1 cellular context compared by ENCODE assay signal in the genomic region with DNA sequence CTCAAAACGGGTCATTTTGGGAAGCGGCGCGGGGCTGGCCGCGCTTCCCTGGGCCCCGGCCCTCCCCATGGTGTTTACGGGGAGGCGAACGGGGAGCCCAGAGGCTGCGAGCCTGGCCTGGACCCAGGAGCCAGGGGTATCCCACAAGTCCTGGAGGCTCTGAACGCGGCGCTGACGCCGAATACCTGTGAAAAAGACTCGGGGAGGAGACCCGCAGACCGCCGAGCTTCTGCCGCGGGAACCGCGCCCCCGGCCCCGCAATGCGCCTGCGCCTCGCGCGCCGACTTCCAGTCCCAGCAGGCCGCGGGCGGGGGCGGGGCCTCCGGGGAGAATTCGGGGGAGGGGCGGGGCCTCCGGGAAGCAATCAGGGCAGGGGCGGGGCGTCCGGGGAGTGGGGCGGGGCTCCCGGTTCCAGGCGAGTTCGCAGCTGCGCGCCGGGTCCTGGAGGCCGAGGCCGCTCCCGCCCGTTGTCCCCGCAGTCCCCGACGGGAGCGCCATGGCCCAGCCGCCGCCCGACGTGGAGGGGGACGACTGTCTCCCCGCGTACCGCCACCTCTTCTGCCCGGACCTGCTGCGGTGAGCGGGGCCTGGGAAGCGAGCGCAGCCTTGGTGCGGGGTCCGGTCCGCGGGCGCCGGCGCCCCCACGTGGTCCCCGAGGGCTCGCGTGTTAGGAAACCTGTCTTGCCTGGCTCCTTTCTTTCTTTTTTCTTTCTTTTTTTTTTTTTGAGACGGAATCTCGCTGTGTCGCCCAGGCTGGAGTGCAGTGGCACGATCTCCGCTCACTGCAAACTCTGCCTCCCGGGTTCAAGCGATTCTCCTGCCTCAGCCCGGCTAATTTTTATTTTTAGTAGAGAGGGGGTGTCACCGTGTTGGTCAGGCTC.
A peak's percentile ranks its signal among the peaks of the same experiment; 100 is the strongest.
TF ChIP-seq lines count a peak whose summit lies in the region.

TSS of gene DECR2 (plus strand) at position 418 of the 881 bp plus-strand sequence. CDS start at position 497, 79 bp downstream.

TF ChIP-seq in K562, 482 proteins besides CTCF, POLR2A, EP300 and RAD21 (continued from another document and continues in another):
- TF ChIP-seq ZNF232 (CRISPR knock-in tag; IDR thresholded peaks at IDR 0.05) (no peak), SAP30 (IDR thresholded peaks at IDR 0.05; ENCODE audit: borderline replicate concordance, insufficient read depth, low read depth, low read length, poor library complexity, severe bottlenecking) (peak; percentile 10), RFX5 (IDR thresholded peaks at IDR 0.05; ENCODE audit: low read depth, low read length) (no peak), DPF2 (IDR thresholded peaks at IDR 0.05) (peak; percentile 54), DMBX1 (CRISPR knock-in tag; IDR thresholded peaks at IDR 0.05; ENCODE audit: borderline replicate concordance) (0 out of 2 replicates have a peak, but pooled peaks have one; percentile 24), ZEB2 (IDR thresholded peaks at IDR 0.05) (peak; percentile 28; the same call in 1 of the 2 replicates), MTF1 (CRISPR knock-in tag; IDR thresholded peaks at IDR 0.05; ENCODE audit: borderline replicate concordance) (no peak), NCOA1 (IDR thresholded peaks at IDR 0.05; ENCODE audit: low read depth) (peak; percentile 28; the same call in 1 of the 2 replicates), XRCC5 (IDR thresholded peaks at IDR 0.05; ENCODE audit: low read depth, low read length) (peak; percentile 58; the same call in 1 of the 2 replicates), PHF8 (IDR thresholded peaks at IDR 0.05; ENCODE audit: borderline replicate concordance, low read length) (peak; percentile 84; the same call in 1 of the 2 replicates), SLC30A9 (CRISPR knock-in tag; IDR thresholded peaks at IDR 0.05) (no peak), ZNF655 (CRISPR knock-in tag; IDR thresholded peaks at IDR 0.05) (no peak), E2F3 (CRISPR knock-in tag; IDR thresholded peaks at IDR 0.05) (0 out of 2 replicates have a peak, but pooled peaks have one; percentile 24), SNRNP70 (optimal IDR thresholded peaks at IDR 0.05; ENCODE audit: low read depth, low read length) (no peak), ZNF217 (CRISPR knock-in tag; IDR thresholded peaks at IDR 0.05) (no peak), ZHX1 (conservative IDR thresholded peaks at IDR 0.05; ENCODE audit: low read length) (no peak), RBM17 (IDR thresholded peaks at IDR 0.05; ENCODE audit: borderline replicate concordance, low read depth, low read length) (no peak), NFIX (CRISPR knock-in tag; IDR thresholded peaks at IDR 0.05; ENCODE audit: low read depth) (no peak), HSF4 (CRISPR knock-in tag; IDR thresholded peaks at IDR 0.05; ENCODE audit: borderline replicate concordance) (no peak), ZNF668 (CRISPR knock-in tag; IDR thresholded peaks at IDR 0.05) (no peak), HNRNPLL (IDR thresholded peaks at IDR 0.05; ENCODE audit: low read depth, low read length, poor library complexity, severe bottlenecking) (peak; percentile 56), ZNF583 (CRISPR knock-in tag; IDR thresholded peaks at IDR 0.05) (0 out of 2 replicates have a peak, but pooled peaks have one; percentile 8), RB1 (IDR thresholded peaks at IDR 0.05; ENCODE audit: low read depth) (peak; percentile 87), SIRT6 (IDR thresholded peaks at IDR 0.05; ENCODE audit: low read depth, low read length) (no peak), SMC3 (conservative IDR thresholded peaks at IDR 0.05; ENCODE audit: insufficient read depth, low read depth, low read length) (0 out of 2 replicates have a peak, but pooled peaks have one; percentile 28), MBD2 (IDR thresholded peaks at IDR 0.05; ENCODE audit: borderline replicate concordance, low read depth) (peak; percentile 18; the same call in 1 of the 2 replicates), HMGN3 (IDR thresholded peaks at IDR 0.05; ENCODE audit: borderline replicate concordance, extremely low read depth, insufficient read length, low read depth, low read length) (peak; percentile 68)
- TF ChIP-seq, protein P1, sequence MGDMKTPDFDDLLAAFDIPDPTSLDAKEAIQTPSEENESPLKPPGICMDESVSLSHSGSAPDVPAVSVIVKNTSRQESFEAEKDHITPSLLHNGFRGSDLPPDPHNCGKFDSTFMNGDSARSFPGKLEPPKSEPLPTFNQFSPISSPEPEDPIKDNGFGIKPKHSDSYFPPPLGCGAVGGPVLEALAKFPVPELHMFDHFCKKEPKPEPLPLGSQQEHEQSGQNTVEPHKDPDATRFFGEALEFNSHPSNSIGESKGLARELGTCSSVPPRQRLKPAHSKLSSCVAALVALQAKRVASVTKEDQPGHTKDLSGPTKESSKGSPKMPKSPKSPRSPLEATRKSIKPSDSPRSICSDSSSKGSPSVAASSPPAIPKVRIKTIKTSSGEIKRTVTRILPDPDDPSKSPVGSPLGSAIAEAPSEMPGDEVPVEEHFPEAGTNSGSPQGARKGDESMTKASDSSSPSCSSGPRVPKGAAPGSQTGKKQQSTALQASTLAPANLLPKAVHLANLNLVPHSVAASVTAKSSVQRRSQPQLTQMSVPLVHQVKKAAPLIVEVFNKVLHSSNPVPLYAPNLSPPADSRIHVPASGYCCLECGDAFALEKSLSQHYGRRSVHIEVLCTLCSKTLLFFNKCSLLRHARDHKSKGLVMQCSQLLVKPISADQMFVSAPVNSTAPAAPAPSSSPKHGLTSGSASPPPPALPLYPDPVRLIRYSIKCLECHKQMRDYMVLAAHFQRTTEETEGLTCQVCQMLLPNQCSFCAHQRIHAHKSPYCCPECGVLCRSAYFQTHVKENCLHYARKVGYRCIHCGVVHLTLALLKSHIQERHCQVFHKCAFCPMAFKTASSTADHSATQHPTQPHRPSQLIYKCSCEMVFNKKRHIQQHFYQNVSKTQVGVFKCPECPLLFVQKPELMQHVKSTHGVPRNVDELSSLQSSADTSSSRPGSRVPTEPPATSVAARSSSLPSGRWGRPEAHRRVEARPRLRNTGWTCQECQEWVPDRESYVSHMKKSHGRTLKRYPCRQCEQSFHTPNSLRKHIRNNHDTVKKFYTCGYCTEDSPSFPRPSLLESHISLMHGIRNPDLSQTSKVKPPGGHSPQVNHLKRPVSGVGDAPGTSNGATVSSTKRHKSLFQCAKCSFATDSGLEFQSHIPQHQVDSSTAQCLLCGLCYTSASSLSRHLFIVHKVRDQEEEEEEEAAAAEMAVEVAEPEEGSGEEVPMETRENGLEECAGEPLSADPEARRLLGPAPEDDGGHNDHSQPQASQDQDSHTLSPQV (IDR thresholded peaks at IDR 0.05) = 0 out of 2 replicates have a peak, but pooled peaks have one; percentile 69
- TF ChIP-seq, protein P2, sequence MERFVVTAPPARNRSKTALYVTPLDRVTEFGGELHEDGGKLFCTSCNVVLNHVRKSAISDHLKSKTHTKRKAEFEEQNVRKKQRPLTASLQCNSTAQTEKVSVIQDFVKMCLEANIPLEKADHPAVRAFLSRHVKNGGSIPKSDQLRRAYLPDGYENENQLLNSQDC (CRISPR knock-in tag; IDR thresholded peaks at IDR 0.05) = 0 out of 2 replicates have a peak, but pooled peaks have one; percentile 24
- TF ChIP-seq, protein P3, sequence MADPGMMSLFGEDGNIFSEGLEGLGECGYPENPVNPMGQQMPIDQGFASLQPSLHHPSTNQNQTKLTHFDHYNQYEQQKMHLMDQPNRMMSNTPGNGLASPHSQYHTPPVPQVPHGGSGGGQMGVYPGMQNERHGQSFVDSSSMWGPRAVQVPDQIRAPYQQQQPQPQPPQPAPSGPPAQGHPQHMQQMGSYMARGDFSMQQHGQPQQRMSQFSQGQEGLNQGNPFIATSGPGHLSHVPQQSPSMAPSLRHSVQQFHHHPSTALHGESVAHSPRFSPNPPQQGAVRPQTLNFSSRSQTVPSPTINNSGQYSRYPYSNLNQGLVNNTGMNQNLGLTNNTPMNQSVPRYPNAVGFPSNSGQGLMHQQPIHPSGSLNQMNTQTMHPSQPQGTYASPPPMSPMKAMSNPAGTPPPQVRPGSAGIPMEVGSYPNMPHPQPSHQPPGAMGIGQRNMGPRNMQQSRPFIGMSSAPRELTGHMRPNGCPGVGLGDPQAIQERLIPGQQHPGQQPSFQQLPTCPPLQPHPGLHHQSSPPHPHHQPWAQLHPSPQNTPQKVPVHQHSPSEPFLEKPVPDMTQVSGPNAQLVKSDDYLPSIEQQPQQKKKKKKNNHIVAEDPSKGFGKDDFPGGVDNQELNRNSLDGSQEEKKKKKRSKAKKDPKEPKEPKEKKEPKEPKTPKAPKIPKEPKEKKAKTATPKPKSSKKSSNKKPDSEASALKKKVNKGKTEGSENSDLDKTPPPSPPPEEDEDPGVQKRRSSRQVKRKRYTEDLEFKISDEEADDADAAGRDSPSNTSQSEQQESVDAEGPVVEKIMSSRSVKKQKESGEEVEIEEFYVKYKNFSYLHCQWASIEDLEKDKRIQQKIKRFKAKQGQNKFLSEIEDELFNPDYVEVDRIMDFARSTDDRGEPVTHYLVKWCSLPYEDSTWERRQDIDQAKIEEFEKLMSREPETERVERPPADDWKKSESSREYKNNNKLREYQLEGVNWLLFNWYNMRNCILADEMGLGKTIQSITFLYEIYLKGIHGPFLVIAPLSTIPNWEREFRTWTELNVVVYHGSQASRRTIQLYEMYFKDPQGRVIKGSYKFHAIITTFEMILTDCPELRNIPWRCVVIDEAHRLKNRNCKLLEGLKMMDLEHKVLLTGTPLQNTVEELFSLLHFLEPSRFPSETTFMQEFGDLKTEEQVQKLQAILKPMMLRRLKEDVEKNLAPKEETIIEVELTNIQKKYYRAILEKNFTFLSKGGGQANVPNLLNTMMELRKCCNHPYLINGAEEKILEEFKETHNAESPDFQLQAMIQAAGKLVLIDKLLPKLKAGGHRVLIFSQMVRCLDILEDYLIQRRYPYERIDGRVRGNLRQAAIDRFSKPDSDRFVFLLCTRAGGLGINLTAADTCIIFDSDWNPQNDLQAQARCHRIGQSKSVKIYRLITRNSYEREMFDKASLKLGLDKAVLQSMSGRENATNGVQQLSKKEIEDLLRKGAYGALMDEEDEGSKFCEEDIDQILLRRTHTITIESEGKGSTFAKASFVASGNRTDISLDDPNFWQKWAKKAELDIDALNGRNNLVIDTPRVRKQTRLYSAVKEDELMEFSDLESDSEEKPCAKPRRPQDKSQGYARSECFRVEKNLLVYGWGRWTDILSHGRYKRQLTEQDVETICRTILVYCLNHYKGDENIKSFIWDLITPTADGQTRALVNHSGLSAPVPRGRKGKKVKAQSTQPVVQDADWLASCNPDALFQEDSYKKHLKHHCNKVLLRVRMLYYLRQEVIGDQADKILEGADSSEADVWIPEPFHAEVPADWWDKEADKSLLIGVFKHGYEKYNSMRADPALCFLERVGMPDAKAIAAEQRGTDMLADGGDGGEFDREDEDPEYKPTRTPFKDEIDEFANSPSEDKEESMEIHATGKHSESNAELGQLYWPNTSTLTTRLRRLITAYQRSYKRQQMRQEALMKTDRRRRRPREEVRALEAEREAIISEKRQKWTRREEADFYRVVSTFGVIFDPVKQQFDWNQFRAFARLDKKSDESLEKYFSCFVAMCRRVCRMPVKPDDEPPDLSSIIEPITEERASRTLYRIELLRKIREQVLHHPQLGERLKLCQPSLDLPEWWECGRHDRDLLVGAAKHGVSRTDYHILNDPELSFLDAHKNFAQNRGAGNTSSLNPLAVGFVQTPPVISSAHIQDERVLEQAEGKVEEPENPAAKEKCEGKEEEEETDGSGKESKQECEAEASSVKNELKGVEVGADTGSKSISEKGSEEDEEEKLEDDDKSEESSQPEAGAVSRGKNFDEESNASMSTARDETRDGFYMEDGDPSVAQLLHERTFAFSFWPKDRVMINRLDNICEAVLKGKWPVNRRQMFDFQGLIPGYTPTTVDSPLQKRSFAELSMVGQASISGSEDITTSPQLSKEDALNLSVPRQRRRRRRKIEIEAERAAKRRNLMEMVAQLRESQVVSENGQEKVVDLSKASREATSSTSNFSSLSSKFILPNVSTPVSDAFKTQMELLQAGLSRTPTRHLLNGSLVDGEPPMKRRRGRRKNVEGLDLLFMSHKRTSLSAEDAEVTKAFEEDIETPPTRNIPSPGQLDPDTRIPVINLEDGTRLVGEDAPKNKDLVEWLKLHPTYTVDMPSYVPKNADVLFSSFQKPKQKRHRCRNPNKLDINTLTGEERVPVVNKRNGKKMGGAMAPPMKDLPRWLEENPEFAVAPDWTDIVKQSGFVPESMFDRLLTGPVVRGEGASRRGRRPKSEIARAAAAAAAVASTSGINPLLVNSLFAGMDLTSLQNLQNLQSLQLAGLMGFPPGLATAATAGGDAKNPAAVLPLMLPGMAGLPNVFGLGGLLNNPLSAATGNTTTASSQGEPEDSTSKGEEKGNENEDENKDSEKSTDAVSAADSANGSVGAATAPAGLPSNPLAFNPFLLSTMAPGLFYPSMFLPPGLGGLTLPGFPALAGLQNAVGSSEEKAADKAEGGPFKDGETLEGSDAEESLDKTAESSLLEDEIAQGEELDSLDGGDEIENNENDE (IDR thresholded peaks at IDR 0.05; ENCODE audit: low read depth, low read length) = no peak
- TF ChIP-seq, protein P4, sequence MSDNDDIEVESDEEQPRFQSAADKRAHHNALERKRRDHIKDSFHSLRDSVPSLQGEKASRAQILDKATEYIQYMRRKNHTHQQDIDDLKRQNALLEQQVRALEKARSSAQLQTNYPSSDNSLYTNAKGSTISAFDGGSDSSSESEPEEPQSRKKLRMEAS (CRISPR knock-in tag; IDR thresholded peaks at IDR 0.05) = peak; percentile 91
- TF ChIP-seq, protein P5, sequence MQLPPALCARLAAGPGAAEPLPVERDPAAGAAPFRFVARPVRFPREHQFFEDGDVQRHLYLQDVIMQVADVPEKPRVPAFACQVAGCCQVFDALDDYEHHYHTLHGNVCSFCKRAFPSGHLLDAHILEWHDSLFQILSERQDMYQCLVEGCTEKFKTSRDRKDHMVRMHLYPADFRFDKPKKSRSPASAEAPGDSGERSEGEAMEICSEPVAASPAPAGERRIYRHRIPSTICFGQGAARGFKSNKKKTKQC (CRISPR knock-in tag; IDR thresholded peaks at IDR 0.05) = no peak; the same call in 1 of the 2 replicates
